ENCODE assay signal across 1 cellular context in genomic region chr12:34400423-34400881, GRCh38.
TF ChIP-seq lines count a peak whose summit lies in the region.

No MANE protein-coding gene starts in this region.

TF ChIP-seq in SK-N-SH, 30 proteins besides CTCF, POLR2A, EP300 and RAD21 (continued from another document):
- no peak for TF ChIP-seq PBX3 (IDR thresholded peaks at IDR 0.05)
- no peak for TF ChIP-seq MEF2A (IDR thresholded peaks at IDR 0.05; ENCODE audit: borderline replicate concordance, low read depth)
- no peak for TF ChIP-seq USF2 (IDR thresholded peaks at IDR 0.05; ENCODE audit: borderline replicate concordance, low read depth, low read length)
- TF ChIP-seq FOSL2 (IDR thresholded peaks at IDR 0.05; ENCODE audit: borderline replicate concordance, low read depth), result no peak
- no peak for TF ChIP-seq TAF1 (IDR thresholded peaks at IDR 0.05; ENCODE audit: borderline replicate concordance, low read depth, low read length)
- no peak for TF ChIP-seq EZH2phosphoT487 (IDR thresholded peaks at IDR 0.05; ENCODE audit: borderline replicate concordance, low read depth)
- TF ChIP-seq FOXJ3 (CRISPR knock-in tag; IDR thresholded peaks at IDR 0.05), result no peak
